In genomic region chr11:131584694-131585592, GRCh38 we compare ENCODE assay signal across 13 cellular contexts.
DNase-seq lines count a peak whose midpoint lies in the region; ATAC-seq and TF ChIP-seq lines count a peak whose summit lies in the region.
"Had no signal": no experiment of that assay in that cellular context is flagged by ENCODE, and none has a peak within 500 bp of the region (broad histone marks: within the 10 kb centered on the region; RNA-seq: fewer than 3 reads in every experiment).

No MANE protein-coding gene starts in this region.

- no peak overlapping the region for H3K4me3 Mint-ChIP-seq in GM23338
- no peak overlapping the region for H3K4me3 Mint-ChIP-seq in stimulated activated naive B cell treated with anti-CD40 and anti-IgM and Interleukin-4, amounts not matched to agents 10 μg/mL and 1 μg/mL and 100 μg/mL, for 72 hours
- H3K4me3 Mint-ChIP-seq: activated T-cell treated with anti-CD3 and anti-CD28 coated beads, Interleukin-2, amount 50 U/mL, for 72 hours; stimulated activated effector memory CD8-positive, alpha-beta T cell treated with anti-CD3 and anti-CD28 coated beads, Interleukin-12 subunit alpha, Interleukin-12 subunit beta, amount 100 ng/mL, for 72 hours; T-helper 1 cell treated with Interleukin-12 subunit alpha and Interleukin-12 subunit beta and Interleukin-4 antibody, amounts not matched to agents 30 μg/mL and 1 μg/mL, for 36 hours had no signal

- DNase-seq in C1 segment of cervical spinal cord (lab: John Stamatoyannopoulos, UW) = peak in 13 of 14 donors; percentile 54 to 96 (median 91)
- DNase-seq in GM23338 (ENCODE audit: low spot score) = peak; percentile 87
- no peak for DNase-seq in astrocyte of the spinal cord (ENCODE audit: low read depth, low spot score)
- peak; percentile 89 for DNase-seq in middle frontal gyrus (ENCODE audit: extremely low spot score, low spot score)
- no peak for DNase-seq in EL
- no peak for DNase-seq in CD1c-positive myeloid dendritic cell (ENCODE audit: extremely low spot score)
- DNase-seq in stimulated activated naive B cell treated with anti-CD40 and anti-IgM and Interleukin-4, amounts not matched to agents 10 μg/mL and 1 μg/mL and 100 μg/mL, for 72 hours = no peak
- DNase-seq in cerebellar nuclear complex (lab: John Stamatoyannopoulos, UW) = no peak
- DNase-seq: activated T-cell treated with anti-CD3 and anti-CD28 coated beads, Interleukin-2, amount 50 U/mL, for 72 hours; effector memory CD4-positive, alpha-beta T cell; small intestine had no signal

- H3K9me3 Mint-ChIP-seq in GM23338 = no peaks in the 10 kb centered on the region; the same call in 2 of the 3 replicates
- peaks cover 0 to 4% of the 10 kb centered on the region in 2 donors for H3K9me3 Mint-ChIP-seq in stimulated activated naive B cell treated with anti-CD40 and anti-IgM and Interleukin-4, amounts not matched to agents 10 μg/mL and 1 μg/mL and 100 μg/mL, for 72 hours
- H3K9me3 Mint-ChIP-seq: T-helper 1 cell treated with Interleukin-12 subunit alpha and Interleukin-12 subunit beta and Interleukin-4 antibody, amounts not matched to agents 30 μg/mL and 1 μg/mL, for 36 hours had no signal

- H4K20me1 ChIP-seq in GM23338 (replicated peaks; ENCODE audit: insufficient read depth) = no peaks in the 10 kb centered on the region

- peaks cover 29% of the 10 kb centered on the region for H3K4me1 ChIP-seq in GM23338 (ENCODE audit: insufficient read depth)

- in situ Hi-C loops in astrocyte of the spinal cord (cut with HindIII; ENCODE audit: low sequenced_read_pairs) = no loop called here

- no peak overlapping the region for H3K27ac ChIP-seq in GM23338 (ENCODE audit: low read depth)

- no peaks in the 10 kb centered on the region for H3K36me3 Mint-ChIP-seq in GM23338 (ENCODE audit: low read depth)
- no peaks in the 10 kb centered on the region for H3K36me3 Mint-ChIP-seq in stimulated activated naive B cell treated with anti-CD40 and anti-IgM and Interleukin-4, amounts not matched to agents 10 μg/mL and 1 μg/mL and 100 μg/mL, for 72 hours
- H3K36me3 Mint-ChIP-seq: stimulated activated effector memory CD8-positive, alpha-beta T cell treated with anti-CD3 and anti-CD28 coated beads, Interleukin-12 subunit alpha, Interleukin-12 subunit beta, amount 100 ng/mL, for 72 hours had no signal

- H3K27me3 Mint-ChIP-seq in GM23338 (ENCODE audit: insufficient read depth, low read depth, poor library complexity) = peaks cover 10% of the 10 kb centered on the region
- H3K27me3 Mint-ChIP-seq in stimulated activated naive B cell treated with anti-CD40 and anti-IgM and Interleukin-4, amounts not matched to agents 10 μg/mL and 1 μg/mL and 100 μg/mL, for 72 hours = peaks cover 6 to 12% of the 10 kb centered on the region in 2 donors

- no peaks in the 10 kb centered on the region for H3F3A ChIP-seq in GM23338 (replicated peaks; ENCODE audit: low read depth)

- H3K36me3 ChIP-seq in GM23338 (ENCODE audit: insufficient read depth) = no peaks in the 10 kb centered on the region

- ATAC-seq in GM23338 = peak; percentile 93
- ATAC-seq in stimulated activated naive B cell treated with anti-CD40 and anti-IgM and Interleukin-4, amounts not matched to agents 10 μg/mL and 1 μg/mL and 100 μg/mL, for 72 hours (replicated peaks) = no peak
- ATAC-seq: activated T-cell treated with anti-CD3 and anti-CD28 coated beads, Interleukin-2, amount 50 U/mL, for 72 hours; stimulated activated effector memory CD8-positive, alpha-beta T cell treated with anti-CD3 and anti-CD28 coated beads, Interleukin-12 subunit alpha, Interleukin-12 subunit beta, amount 100 ng/mL, for 72 hours had no signal

- no peak overlapping the region for H2AFZ ChIP-seq in GM23338

- no peaks in the 10 kb centered on the region for H3K79me2 ChIP-seq in GM23338 (replicated peaks; ENCODE audit: insufficient read depth)

- no peaks in the 10 kb centered on the region for H3K27me3 ChIP-seq in GM23338 (ENCODE audit: insufficient read depth)

- no peak overlapping the region for H3K4me3 ChIP-seq in GM23338
- H3K4me3 ChIP-seq in astrocyte of the spinal cord (ENCODE audit: low read depth, low read length) = no peak overlapping the region

- H3K27ac Mint-ChIP-seq in GM23338 = peak overlapping the region; percentile 51
- H3K27ac Mint-ChIP-seq in stimulated activated naive B cell treated with anti-CD40 and anti-IgM and Interleukin-4, amounts not matched to agents 10 μg/mL and 1 μg/mL and 100 μg/mL, for 72 hours = no peak overlapping the region
- H3K27ac Mint-ChIP-seq: activated T-cell treated with anti-CD3 and anti-CD28 coated beads, Interleukin-2, amount 50 U/mL, for 72 hours; stimulated activated effector memory CD8-positive, alpha-beta T cell treated with anti-CD3 and anti-CD28 coated beads, Interleukin-12 subunit alpha, Interleukin-12 subunit beta, amount 100 ng/mL, for 72 hours; T-helper 1 cell treated with Interleukin-12 subunit alpha and Interleukin-12 subunit beta and Interleukin-4 antibody, amounts not matched to agents 30 μg/mL and 1 μg/mL, for 36 hours had no signal

- H3K4me1 Mint-ChIP-seq in GM23338 = peaks cover 53% of the 10 kb centered on the region
- H3K4me1 Mint-ChIP-seq in stimulated activated naive B cell treated with anti-CD40 and anti-IgM and Interleukin-4, amounts not matched to agents 10 μg/mL and 1 μg/mL and 100 μg/mL, for 72 hours = no peaks in the 10 kb centered on the region
- H3K4me1 Mint-ChIP-seq: stimulated activated effector memory CD8-positive, alpha-beta T cell treated with anti-CD3 and anti-CD28 coated beads, Interleukin-12 subunit alpha, Interleukin-12 subunit beta, amount 100 ng/mL, for 72 hours had no signal

- TF ChIP-seq CTCF in GM23338 (conservative IDR thresholded peaks at IDR 0.05; ENCODE audit: low read depth in 2 of 2) = peak; percentile 76 to 90
- TF ChIP-seq CTCF in astrocyte of the spinal cord (IDR thresholded peaks at IDR 0.05; ENCODE audit: low read depth, low read length) = peak; percentile 49

- 0 out of 2 replicates have a peak, but pooled peaks cover 3% of the 10 kb centered on the region for H3K9me2 ChIP-seq in GM23338 (ENCODE audit: insufficient read depth)

- 0 out of 2 replicates have a peak overlapping the region, but pooled peaks have one; percentile 30 for H3K4me2 ChIP-seq in GM23338

TF ChIP-seq in GM23338, 12 proteins besides CTCF, POLR2A, EP300 and RAD21 (continues in another document):
- TF ChIP-seq ZNF462 (CRISPR knock-in tag; IDR thresholded peaks at IDR 0.05) = no peak
- TF ChIP-seq CREB1 (CRISPR knock-in tag; IDR thresholded peaks at IDR 0.05; ENCODE audit: low read depth) = no peak
- no peak for TF ChIP-seq ZNF331 (CRISPR knock-in tag; IDR thresholded peaks at IDR 0.05; ENCODE audit: low read depth)
- no peak for TF ChIP-seq EZH2 (IDR thresholded peaks at IDR 0.05; ENCODE audit: low read depth, unreplicated experiment)
- no peak for TF ChIP-seq STAT1 (IDR thresholded peaks at IDR 0.05; ENCODE audit: unreplicated experiment)

Comparison
In these comparisons a context has a peak if more than half of its experiments do, and no peak if none do; other contexts are left out.
1. DNase-seq: peak in C1 segment of cervical spinal cord (13 of 14), GM23338 (single experiment) and middle frontal gyrus (single experiment); none in astrocyte of the spinal cord (single experiment), EL (single experiment), CD1c-positive myeloid dendritic cell (single experiment), stimulated activated naive B cell treated with anti-CD40 and anti-IgM and Interleukin-4, amounts not matched to agents 10 μg/mL and 1 μg/mL and 100 μg/mL, for 72 hours (single experiment) and cerebellar nuclear complex (0 of 2).